In the genomic region with DNA sequence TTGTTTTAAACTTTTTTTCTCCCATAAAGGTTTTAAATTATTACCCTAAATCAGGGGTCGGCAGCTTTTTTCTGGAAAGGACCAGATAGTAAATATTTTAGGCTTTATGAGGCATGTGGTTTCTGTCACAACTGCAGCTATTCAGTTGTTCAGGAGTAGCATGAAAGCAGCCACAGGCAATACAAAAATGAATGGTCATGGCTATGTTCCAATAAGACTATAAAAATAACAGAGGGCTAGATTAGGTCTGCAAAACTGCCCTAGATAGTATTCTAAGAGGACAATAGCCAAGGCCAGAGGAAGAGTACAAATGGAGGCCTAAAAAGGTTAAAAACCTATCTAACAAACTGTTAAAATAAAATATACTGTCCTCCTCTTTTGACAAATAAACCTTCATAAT, we compare ENCODE assay signal across 23 cellular contexts.
"Had no signal": no experiment of that assay in that cellular context is flagged by ENCODE, and none has a peak within 500 bp of the region (broad histone marks: within the 10 kb centered on the region; RNA-seq: fewer than 3 reads in every experiment).

No MANE protein-coding gene starts in this region.

- H3K79me2 ChIP-seq: hepatocyte, parathyroid adenoma had no signal

- H3K9ac ChIP-seq: parathyroid adenoma had no signal

- H3K4me3 ChIP-seq: adrenal gland, ascending aorta, colonic mucosa, dorsolateral prefrontal cortex, hepatocyte, SK-N-MC, smooth muscle cell, testis had no signal

- H3K9me3 ChIP-seq: adrenal gland, ascending aorta, colonic mucosa, testis had no signal

- H3K4me2 ChIP-seq: hepatocyte, smooth muscle cell had no signal

- H2AFZ ChIP-seq: hepatocyte, parathyroid adenoma had no signal

- H3K4me1 ChIP-seq: adrenal gland, ascending aorta, colonic mucosa, parathyroid adenoma had no signal

- H3K36me3 ChIP-seq: adrenal gland, colonic mucosa, WERI-Rb-1 had no signal

- H3K27me3 ChIP-seq: adrenal gland, ascending aorta, colonic mucosa, dorsolateral prefrontal cortex, hepatocyte, testis had no signal

- DNase-seq: activated CD4-positive, alpha-beta T cell treated with anti-CD3 and anti-CD28 coated beads for 1 hour; activated CD4-positive, alpha-beta T cell treated with anti-CD3 and anti-CD28 coated beads, Interleukin-2, amount 50 U/mL, for 1 hour; activated naive CD4-positive, alpha-beta T cell; activated T-cell treated with anti-CD3 and anti-CD28 coated beads, Interleukin-2, amount 50 U/mL, for 4 hours; adrenal gland; colonic mucosa; dorsolateral prefrontal cortex; effector memory CD8-positive, alpha-beta T cell; foreskin fibroblast; immature natural killer cell; nucleus accumbens; stimulated activated CD4-positive, alpha-beta T cell treated with anti-CD3 and anti-CD28 coated beads, Interleukin-2, amount 100 ng/mL, for 48 hours; stimulated activated CD8-positive, alpha-beta memory T cell treated with anti-CD3 and anti-CD28 coated beads, Interleukin-4, amount 100 ng/mL, for 48 hours; stimulated activated naive B cell treated with anti-CD40 and anti-IgM and Interleukin-4, amounts not matched to agents 10 μg/mL and 1 μg/mL and 100 μg/mL, for 72 hours; testis; trophoblast cell; WERI-Rb-1 had no signal

- ATAC-seq: activated T-cell treated with anti-CD3 and anti-CD28 coated beads, Interleukin-2, amount 50 U/mL, for 4 hours; effector memory CD8-positive, alpha-beta T cell; sciatic nerve; stimulated activated naive B cell treated with anti-CD40 and anti-IgM and Interleukin-4, amounts not matched to agents 10 μg/mL and 1 μg/mL and 100 μg/mL, for 72 hours had no signal

- H3K27ac ChIP-seq: adrenal gland, ascending aorta, colonic mucosa, dorsolateral prefrontal cortex, hepatocyte, parathyroid adenoma, SK-N-MC, WERI-Rb-1 had no signal
